Comparison of ENCODE assay signal across 8 cellular contexts in genomic region chr19:45478454-45479238, GRCh38. TPM values are rescaled to one million over a fixed set of nuclear protein-coding genes. Genes with fewer than 3 reads are reported as not detected.
A peak's percentile ranks its signal among the peaks of the same experiment; 100 is the strongest.
DNase-seq lines count a peak whose midpoint lies in the region; ATAC-seq and TF ChIP-seq lines count a peak whose summit lies in the region.

No MANE protein-coding gene starts in this region.

- ATAC-seq in GM18907 (IDR thresholded peaks at IDR 0.05; ENCODE audit: unreplicated experiment) (peak; percentile 74), HG03159 (IDR thresholded peaks at IDR 0.05; ENCODE audit: unreplicated experiment) (peak; percentile 66)

- TF ChIP-seq CTCF in AG09319 (IDR thresholded peaks at IDR 0.05; ENCODE audit: low read depth, low read length) = peak; percentile 92

- DNase-seq in AG09319 (ENCODE audit: extremely low read depth, low read depth) (peak; percentile 90), NCI-H2227 treated with DMSO at 0.1 percent for 48 hours (lab: John Stamatoyannopoulos, UW) (peak; percentile 88), cerebellum (ENCODE audit: low spot score) (peak; percentile 90), kidney glomerular epithelial cell (lab: John Stamatoyannopoulos, UW) (peak; percentile 92)
- DNase-seq in activated CD4-positive, CD25-positive, alpha-beta regulatory T cell (lab: John Stamatoyannopoulos, UW) = peak; percentile 60 to 86 (median 69)
- DNase-seq in stimulated activated CD4-positive, alpha-beta T cell treated with anti-CD3 and anti-CD28 coated beads, Interleukin-1b, Interleukin-23, amount 100 ng/mL, for 1 hour (ENCODE audit: low read depth in 2 of 2) = peak; percentile 74 to 84

RNA-seq across cellular contexts. Expression of gene FOSB, which starts 10.8 kb away (rescaled TPM):
- 2.5 TPM for total RNA-seq in cerebellum

RNA-seq across cellular contexts. Expression of gene RTN2, which starts 18.2 kb away (rescaled TPM):
- 36.0 TPM for total RNA-seq in cerebellum

RNA-seq across cellular contexts. Expression of gene PPM1N, which starts 19.6 kb away (rescaled TPM):
- not detected for total RNA-seq in cerebellum

RNA-seq across cellular contexts. Expression of gene VASP, which starts 28.6 kb away (rescaled TPM):
- 11.2 TPM for total RNA-seq in cerebellum

RNA-seq across cellular contexts. Expression of gene ERCC1, which starts 54.9 kb away (rescaled TPM):
- 36.9 TPM for total RNA-seq in cerebellum

Comparison
In these comparisons a context has a peak if more than half of its experiments do, and no peak if none do; other contexts are left out.
1. Peak in every context shown above with its lines: DNase-seq and ATAC-seq.